In genomic region chrX:39725928-39726619, GRCh38 we compare ENCODE assay signal across 12 cellular contexts.
A peak's percentile ranks its signal among the peaks of the same experiment; 100 is the strongest.
DNase-seq lines count a peak whose midpoint lies in the region; ATAC-seq, FAIRE-seq and TF ChIP-seq lines count a peak whose summit lies in the region.
"Had no signal": no experiment of that assay in that cellular context is flagged by ENCODE, and none has a peak within 500 bp of the region (broad histone marks: within the 10 kb centered on the region; RNA-seq: fewer than 3 reads in every experiment).

No MANE protein-coding gene starts in this region.

- H3K9ac ChIP-seq in mesendoderm (ENCODE audit: low read length): no peak overlapping the region

- H4K5ac ChIP-seq in mesendoderm (ENCODE audit: low read length): no peak overlapping the region

- no CpG with 5 or more reads among the region's 13 CpGs for WGBS in mesendoderm (ENCODE audit: extremely low coverage, insufficient coverage, low lambda C conversion rate)
- 39 to 68% (median 54%) methylated on average over 4 to 13 of the region's 13 CpGs for WGBS in spleen, 5 donors

- H3K36me3 ChIP-seq in mesendoderm (ENCODE audit: control insufficient read depth, insufficient read depth, low read length) (no peaks in the 10 kb centered on the region), spleen (no peaks in the 10 kb centered on the region)

- intact Hi-C loops in spleen (cut with DNase I; ENCODE audit: low total_unique reads): no loop called here

- no peaks in the 10 kb centered on the region for H3K79me2 ChIP-seq in mesendoderm (ENCODE audit: control insufficient read depth, insufficient read depth, low read length)

- peak overlapping the region; percentile 64 for H3K56ac ChIP-seq in mesendoderm (ENCODE audit: low read length)

- H3K4me1 ChIP-seq in mesendoderm (ENCODE audit: control insufficient read depth, low read depth, low read length) (no peaks in the 10 kb centered on the region), spleen (peaks cover 0 to 12% (median 6%) of the 10 kb centered on the region in 6 donors)
- H3K4me1 ChIP-seq: Caco-2, foreskin keratinocyte had no signal

- no peak overlapping the region for H2BK15ac ChIP-seq in mesendoderm (replicated peaks; ENCODE audit: low read depth)

- no peak overlapping the region for H4K8ac ChIP-seq in mesendoderm (ENCODE audit: low read depth, low read length)

- no peaks in the 10 kb centered on the region for H3K27me3 ChIP-seq in mesendoderm (ENCODE audit: insufficient read depth, low read length, poor library complexity)
- H3K27me3 ChIP-seq in spleen (replicated peaks in 1 of 7): peaks cover 0 to 52% (median 0%) of the 10 kb centered on the region in 7 donors
- H3K27me3 ChIP-seq: foreskin keratinocyte had no signal

- no peak overlapping the region for H3K4me2 ChIP-seq in mesendoderm (ENCODE audit: low read length)

- no peak for FAIRE-seq in H54 (lab: Jason Lieb, UNC)
- FAIRE-seq: GM12878 had no signal

- H3K4me3 ChIP-seq in mesendoderm (ENCODE audit: low read length) (no peak overlapping the region), spleen (no peak overlapping the region)
- H3K4me3 ChIP-seq: GM12878 had no signal

- H3K23ac ChIP-seq in mesendoderm (ENCODE audit: low read length): no peak overlapping the region

- DNase-seq in COLO829 (ENCODE audit: low spot score): peak; percentile 68
- peak; percentile 74 for DNase-seq in NCI-H226
- DNase-seq in dermis blood vessel endothelial cell: peak; percentile 16
- DNase-seq in mesendoderm: no peak
- DNase-seq in H54 (ENCODE audit: insufficient read length, low spot score): no peak
- DNase-seq in spleen: no peak
- DNase-seq in SW480 (ENCODE audit: low spot score): no peak
- DNase-seq: foreskin keratinocyte, NCI-H526 had no signal

- no peaks in the 10 kb centered on the region for H3K79me1 ChIP-seq in mesendoderm (ENCODE audit: low read length)

- H2BK120ac ChIP-seq in mesendoderm (ENCODE audit: low read depth, low read length): no peak overlapping the region

- ATAC-seq in GM21529 (IDR thresholded peaks at IDR 0.05; ENCODE audit: unreplicated experiment): no peak
- ATAC-seq: foreskin keratinocyte, GM12878 had no signal

- H2BK5ac ChIP-seq in mesendoderm (ENCODE audit: low read length): no peak overlapping the region

- H2AK5ac ChIP-seq in mesendoderm (ENCODE audit: low read length): no peak overlapping the region

- no peak overlapping the region for H3K18ac ChIP-seq in mesendoderm (ENCODE audit: low read length)

- TF ChIP-seq POLR2A in H54 (IDR thresholded peaks at IDR 0.05; ENCODE audit: low read depth, low read length) (no peak), spleen (IDR thresholded peaks at IDR 0.05) (no peak)

- peaks cover 0 to 7% (median 0%) of the 10 kb centered on the region in 8 donors for H3K9me3 ChIP-seq in spleen
- H3K9me3 ChIP-seq: Caco-2 had no signal

- H3K4ac ChIP-seq in mesendoderm (ENCODE audit: low read depth, low read length): no peak overlapping the region

- no peak for TF ChIP-seq CTCF in spleen (IDR thresholded peaks at IDR 0.05 in 8 of 11, conservative IDR thresholded peaks at IDR 0.05 in 3 of 11)

- H3K27ac ChIP-seq in mesendoderm (ENCODE audit: low read depth, low read length) (no peak overlapping the region), spleen (no peak overlapping the region)
- H3K27ac ChIP-seq: foreskin keratinocyte had no signal

Comparison
In these comparisons a context has a peak if more than half of its experiments do, and no peak if none do; other contexts are left out.
1. DNase-seq: peak in COLO829 (single experiment), NCI-H226 (single experiment) and dermis blood vessel endothelial cell (single experiment); none in mesendoderm (single experiment), H54 (single experiment), spleen (single experiment) and SW480 (single experiment).